9 cellular contexts compared by ENCODE assay signal in genomic region chr1:59678809-59679228, GRCh38.
DNase-seq lines count a peak whose midpoint lies in the region; ATAC-seq and TF ChIP-seq lines count a peak whose summit lies in the region.
"Had no signal": no experiment of that assay in that cellular context is flagged by ENCODE, and none has a peak within 500 bp of the region (broad histone marks: within the 10 kb centered on the region; RNA-seq: fewer than 3 reads in every experiment).

No MANE protein-coding gene starts in this region.

- no peaks in the 10 kb centered on the region for H3K27me3 ChIP-seq in endodermal cell (ENCODE audit: control insufficient read depth, insufficient read depth, low read length, poor library complexity, severe bottlenecking)

- WGBS in endodermal cell (ENCODE audit: insufficient coverage in 1 of 2, insufficient read length in 1 of 2), 2 experiments = 20 to 54% methylated on average over 2 of the region's 2 CpGs

- peak overlapping the region; percentile 94 for H3K27ac ChIP-seq in endodermal cell (ENCODE audit: low read depth, low read length)

- no peaks in the 10 kb centered on the region for H3K36me3 Mint-ChIP-seq in endodermal cell (ENCODE audit: low read depth)
- no peaks in the 10 kb centered on the region for H3K36me3 Mint-ChIP-seq in osteocyte (ENCODE audit: unreplicated experiment)
- H3K36me3 Mint-ChIP-seq: activated naive CD4-positive, alpha-beta T cell treated with anti-CD3 and anti-CD28 coated beads, Interleukin-2, amount 50 U/mL, for 72 hours had no signal

- no peaks in the 10 kb centered on the region for H3K9me3 ChIP-seq in endodermal cell (ENCODE audit: control insufficient read depth, low read length)

- H3K36me3 ChIP-seq in endodermal cell (ENCODE audit: control insufficient read depth, insufficient read depth, low read length) = no peaks in the 10 kb centered on the region

- no peak for TF ChIP-seq CTCF in endodermal cell (conservative IDR thresholded peaks at IDR 0.05)
- no peak for TF ChIP-seq CTCF in osteocyte (IDR thresholded peaks at IDR 0.05)

- no peak overlapping the region for H3K27ac Mint-ChIP-seq in endodermal cell
- peak overlapping the region; percentile 65 for H3K27ac Mint-ChIP-seq in osteocyte (ENCODE audit: unreplicated experiment)

- H3K4me3 Mint-ChIP-seq in endodermal cell (no peak overlapping the region), osteocyte (ENCODE audit: unreplicated experiment) (no peak overlapping the region)

- no peaks in the 10 kb centered on the region for H3K9me3 Mint-ChIP-seq in endodermal cell
- H3K9me3 Mint-ChIP-seq in osteocyte (ENCODE audit: unreplicated experiment) = no peaks in the 10 kb centered on the region
- H3K9me3 Mint-ChIP-seq: activated naive CD4-positive, alpha-beta T cell treated with anti-CD3 and anti-CD28 coated beads, Interleukin-2, amount 50 U/mL, for 72 hours had no signal

- H3K4me1 Mint-ChIP-seq in endodermal cell = peaks cover 33% of the 10 kb centered on the region
- peaks cover 25% of the 10 kb centered on the region for H3K4me1 Mint-ChIP-seq in osteocyte (ENCODE audit: unreplicated experiment)

- DNase-seq in ELF-1 (ENCODE audit: low read depth, low spot score) = peak; percentile 61
- peak; percentile 84 for DNase-seq in NCI-H82 (lab: John Stamatoyannopoulos, UW)
- DNase-seq in endodermal cell = no peak
- no peak for DNase-seq in osteocyte (ENCODE audit: extremely low spot score, unreplicated experiment)
- no peak for DNase-seq in NCI-H2171 treated with DMSO at 0.1 percent for 48 hours (lab: John Stamatoyannopoulos, UW)
- DNase-seq in globus pallidus (ENCODE audit: low spot score) = no peak

- no peak overlapping the region for H3K4me3 ChIP-seq in endodermal cell (ENCODE audit: low read length)

- no peak overlapping the region for H3K9ac ChIP-seq in endodermal cell (ENCODE audit: extremely low read depth, low read length, poor library complexity, severe bottlenecking)

- H3K4me1 ChIP-seq in endodermal cell (ENCODE audit: control insufficient read depth, insufficient read depth, low read length) = peaks cover 8% of the 10 kb centered on the region

- ATAC-seq in GM18907 (IDR thresholded peaks at IDR 0.05; ENCODE audit: unreplicated experiment) (no peak), HG02798 (IDR thresholded peaks at IDR 0.05; ENCODE audit: poor library complexity, unreplicated experiment) (no peak)

- H3K27me3 Mint-ChIP-seq in endodermal cell (ENCODE audit: insufficient read depth) (no peaks in the 10 kb centered on the region), osteocyte (ENCODE audit: unreplicated experiment) (no peaks in the 10 kb centered on the region)

Comparison
In these comparisons a context has a peak if more than half of its experiments do, and no peak if none do; other contexts are left out.
1. DNase-seq: peak in ELF-1 (single experiment) and NCI-H82 (single experiment); none in endodermal cell (single experiment), osteocyte (single experiment), NCI-H2171 treated with DMSO at 0.1 percent for 48 hours (single experiment) and globus pallidus (single experiment).